10 cellular contexts compared by ENCODE assay signal in the genomic region with DNA sequence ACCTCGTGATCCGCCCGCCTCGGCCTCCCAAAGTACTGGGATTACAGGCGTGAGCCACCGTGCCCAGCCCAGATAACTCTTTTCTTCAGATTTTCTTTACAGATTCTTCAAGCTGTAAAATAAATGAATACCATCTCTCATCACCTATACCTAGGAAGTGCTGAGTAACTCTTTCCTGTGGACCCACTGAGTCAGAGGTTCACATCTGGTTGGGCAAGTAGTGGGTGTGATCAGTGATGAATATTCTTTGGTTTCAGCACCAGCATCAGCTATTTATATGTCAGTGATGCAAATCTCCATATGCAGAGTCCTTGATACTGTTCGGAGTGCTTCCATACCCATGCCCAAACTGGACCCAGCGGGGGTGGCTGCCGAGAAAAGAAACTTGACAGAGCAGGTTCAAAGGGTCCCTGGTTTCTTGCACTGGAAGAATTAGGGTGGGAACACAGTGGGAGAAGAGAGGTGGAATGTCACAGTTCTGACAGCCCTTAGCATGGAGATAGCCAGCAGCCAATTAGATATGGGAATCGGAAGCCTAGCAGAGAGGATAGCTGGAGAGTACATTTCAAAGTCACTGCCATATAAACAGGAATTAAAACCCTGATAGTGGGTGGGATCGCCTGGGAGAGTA.
A peak's percentile ranks its signal among the peaks of the same experiment; 100 is the strongest.
DNase-seq lines count a peak whose midpoint lies in the region; ATAC-seq, FAIRE-seq and TF ChIP-seq lines count a peak whose summit lies in the region.
"Had no signal": no experiment of that assay in that cellular context is flagged by ENCODE, and none has a peak within 500 bp of the region (broad histone marks: within the 10 kb centered on the region; RNA-seq: fewer than 3 reads in every experiment).

No MANE protein-coding gene starts in this region.

- H3K27me3 ChIP-seq in GM23248 (replicated peaks; ENCODE audit: insufficient read depth), result no peaks in the 10 kb centered on the region
- no peaks in the 10 kb centered on the region for H3K27me3 ChIP-seq in esophagus (ENCODE audit: control insufficient read depth in 1 of 2, insufficient read depth in 2 of 2, low read length in 2 of 2)
- no peaks in the 10 kb centered on the region for H3K27me3 ChIP-seq in WERI-Rb-1 (ENCODE audit: insufficient read depth, low read depth, severe bottlenecking)

- TF ChIP-seq POLR2A in H54 (IDR thresholded peaks at IDR 0.05; ENCODE audit: low read depth, low read length), result no peak

- TF ChIP-seq CTCF in VCaP (conservative IDR thresholded peaks at IDR 0.05) (no peak), WERI-Rb-1 (IDR thresholded peaks at IDR 0.05; ENCODE audit: low read depth, low read length) (no peak)

- H3K4me1 ChIP-seq in GM23248 (ENCODE audit: insufficient read depth) (peaks cover 47% of the 10 kb centered on the region), esophagus (ENCODE audit: control insufficient read depth in 2 of 2, insufficient read depth in 2 of 2, low read length in 1 of 2) (peaks cover 0 to 9% of the 10 kb centered on the region in 2 donors)

- in situ Hi-C loops in GM23248 (cut with MboI), result loop anchor here (10.0 kb wide), 1 partner anchor 75 kb away; a partner anchor contains a TSS

- no peaks in the 10 kb centered on the region for H3K9me3 ChIP-seq in GM23248 (ENCODE audit: low read depth)
- H3K9me3 ChIP-seq in esophagus (ENCODE audit: control insufficient read depth in 2 of 2, insufficient read depth in 1 of 2, low read depth in 1 of 2, low read length in 1 of 2), result no peaks in the 10 kb centered on the region
- no peaks in the 10 kb centered on the region for H3K9me3 ChIP-seq in WERI-Rb-1 (ENCODE audit: severe bottlenecking)

- WGBS in GM23248 (ENCODE audit: low coverage in 1 of 2, low lambda C conversion rate in 2 of 2, missing lambda C conversion rate in 2 of 2), 2 experiments, result 86 to 88% methylated on average over 11 of the region's 11 CpGs
- 67 to 76% methylated on average over 11 of the region's 11 CpGs for WGBS in esophagus, 2 donors

- no peaks in the 10 kb centered on the region for H3K79me2 ChIP-seq in GM23248 (ENCODE audit: insufficient read depth)

- 0 out of 2 replicates have a peak overlapping the region, but pooled peaks have one; percentile 19 for H2AFZ ChIP-seq in GM23248

- H3K4me3 ChIP-seq in GM23248 (no peak overlapping the region), esophagus (ENCODE audit: low read depth in 1 of 2, low read length in 2 of 2) (no peak overlapping the region), WERI-Rb-1 (ENCODE audit: low read depth, low read length) (no peak overlapping the region)

- H3K36me3 ChIP-seq in GM23248 (ENCODE audit: low read depth) (no peaks in the 10 kb centered on the region), esophagus (ENCODE audit: control insufficient read depth in 2 of 2, insufficient read depth in 2 of 2, low read length in 1 of 2) (no peaks in the 10 kb centered on the region), WERI-Rb-1 (no peaks in the 10 kb centered on the region)

- peak overlapping the region; percentile 65 for H3K4me2 ChIP-seq in GM23248 (ENCODE audit: unreplicated experiment)

- peaks cover 45% of the 10 kb centered on the region for H3F3A ChIP-seq in GM23248 (ENCODE audit: insufficient read depth)

- peak overlapping the region; percentile 76 for H3K9ac ChIP-seq in GM23248

- H3K9me2 ChIP-seq in GM23248 (ENCODE audit: insufficient read depth), result no peaks in the 10 kb centered on the region

- peak overlapping the region; percentile 96 for H3K27ac ChIP-seq in GM23248
- H3K27ac ChIP-seq in VCaP, result peak overlapping the region; percentile 61; the same call in 1 of the 2 replicates
- peak overlapping the region; percentile 89 to 94 for H3K27ac ChIP-seq in esophagus (ENCODE audit: low read depth in 2 of 2, low read length in 1 of 2)
- no peak overlapping the region for H3K27ac ChIP-seq in WERI-Rb-1

- DNase-seq in GM23248, result peak; percentile 87
- peak; percentile 56 to 71 for DNase-seq in stimulated activated CD4-positive, alpha-beta T cell treated with anti-CD3 and anti-CD28 coated beads, Interleukin-2, amount 100 ng/mL, for 48 hours
- DNase-seq in WERI-Rb-1, result no peak
- no peak for DNase-seq in H54 (ENCODE audit: insufficient read length, low spot score)
- DNase-seq: endodermal cell, NCI-H345 had no signal

- ATAC-seq in GM21717 (IDR thresholded peaks at IDR 0.05; ENCODE audit: unreplicated experiment) (no peak), HG03565 (IDR thresholded peaks at IDR 0.05; ENCODE audit: unreplicated experiment) (no peak)

- H4K20me1 ChIP-seq in GM23248 (ENCODE audit: insufficient read depth), result no peaks in the 10 kb centered on the region

- FAIRE-seq in H54 (lab: Jason Lieb, UNC), result no peak

Comparison
In these comparisons a context has a peak if more than half of its experiments do, and no peak if none do; other contexts are left out.
1. DNase-seq: peak in GM23248 (single experiment) and stimulated activated CD4-positive, alpha-beta T cell treated with anti-CD3 and anti-CD28 coated beads, Interleukin-2, amount 100 ng/mL, for 48 hours (2 of 2); none in WERI-Rb-1 (single experiment) and H54 (single experiment).